In genomic region chr16:89949756-89950155, GRCh38 we compare ENCODE assay signal across 1 cellular context.
A peak's percentile ranks its signal among the peaks of the same experiment; 100 is the strongest.
TF ChIP-seq lines count a peak whose summit lies in the region.

No MANE protein-coding gene starts in this region.

TF ChIP-seq in HepG2, 621 proteins besides CTCF, POLR2A, EP300 and RAD21 (continues in another document):
- TF ChIP-seq ZBTB42 (CRISPR knock-in tag; IDR thresholded peaks at IDR 0.05) = no peak
- no peak for TF ChIP-seq ZMAT3 (CRISPR knock-in tag; conservative IDR thresholded peaks at IDR 0.05)
- TF ChIP-seq HBP1 (CRISPR knock-in tag; IDR thresholded peaks at IDR 0.05; ENCODE audit: low read depth) = peak; percentile 13; the same call in 1 of the 2 replicates
- TF ChIP-seq ZNF678 (CRISPR knock-in tag; IDR thresholded peaks at IDR 0.05) = no peak
- no peak for TF ChIP-seq PITX1 (CRISPR knock-in tag; IDR thresholded peaks at IDR 0.05)
- TF ChIP-seq ZGPAT (CRISPR knock-in tag; IDR thresholded peaks at IDR 0.05) = no peak
- TF ChIP-seq KDM1A (CRISPR knock-in tag; IDR thresholded peaks at IDR 0.05) = no peak
- no peak for TF ChIP-seq HDAC1 (CRISPR knock-in tag; IDR thresholded peaks at IDR 0.05)
- TF ChIP-seq SALL2 (CRISPR knock-in tag; IDR thresholded peaks at IDR 0.05) = no peak
- no peak for TF ChIP-seq ZNF615 (CRISPR knock-in tag; IDR thresholded peaks at IDR 0.05; ENCODE audit: borderline replicate concordance)
- TF ChIP-seq ZNF280B (CRISPR knock-in tag; IDR thresholded peaks at IDR 0.05; ENCODE audit: borderline replicate concordance) = 0 out of 2 replicates have a peak, but pooled peaks have one; percentile 61
- TF ChIP-seq NFKB2 (CRISPR knock-in tag; IDR thresholded peaks at IDR 0.05; ENCODE audit: borderline replicate concordance) = peak; percentile 16; the same call in 1 of the 2 replicates
- TF ChIP-seq ZNF547 (CRISPR knock-in tag; IDR thresholded peaks at IDR 0.05) = 0 out of 2 replicates have a peak, but pooled peaks have one; percentile 7
- TF ChIP-seq UBTF (CRISPR knock-in tag; IDR thresholded peaks at IDR 0.05) = no peak
- TF ChIP-seq ZNF333 (CRISPR knock-in tag; IDR thresholded peaks at IDR 0.05; ENCODE audit: borderline replicate concordance) = no peak
- peak; percentile 16; the same call in 1 of the 2 replicates for TF ChIP-seq ZNF687 (CRISPR knock-in tag; IDR thresholded peaks at IDR 0.05)
- TF ChIP-seq HNF1B (CRISPR knock-in tag; IDR thresholded peaks at IDR 0.05) = 0 out of 2 replicates have a peak, but pooled peaks have one; percentile 14
- TF ChIP-seq ZBTB8A (CRISPR knock-in tag; IDR thresholded peaks at IDR 0.05; ENCODE audit: borderline replicate concordance, low read depth) = no peak
- TF ChIP-seq ARID4A (CRISPR knock-in tag; IDR thresholded peaks at IDR 0.05; ENCODE audit: borderline replicate concordance) = peak; percentile 22; the same call in 1 of the 2 replicates
- no peak for TF ChIP-seq ZFP1 (CRISPR knock-in tag; IDR thresholded peaks at IDR 0.05)
- 0 out of 2 replicates have a peak, but pooled peaks have one; percentile 26 for TF ChIP-seq DZIP1 (CRISPR knock-in tag; IDR thresholded peaks at IDR 0.05)
- TF ChIP-seq ZNF891 (CRISPR knock-in tag; IDR thresholded peaks at IDR 0.05) = 0 out of 2 replicates have a peak, but pooled peaks have one; percentile 31
- TF ChIP-seq RFXAP (CRISPR knock-in tag; IDR thresholded peaks at IDR 0.05; ENCODE audit: borderline replicate concordance) = no peak; the same call in 1 of the 2 replicates
- no peak for TF ChIP-seq TCF12 (IDR thresholded peaks at IDR 0.05)
- TF ChIP-seq TCF12 (CRISPR knock-in tag; IDR thresholded peaks at IDR 0.05) = no peak
- peak; percentile 37; the same call in 1 of the 2 replicates for TF ChIP-seq ZFP91 (CRISPR knock-in tag; IDR thresholded peaks at IDR 0.05; ENCODE audit: borderline replicate concordance)
- no peak for TF ChIP-seq KDM6A (CRISPR knock-in tag; IDR thresholded peaks at IDR 0.05; ENCODE audit: low read depth)
- TF ChIP-seq ESRRA (CRISPR knock-in tag; IDR thresholded peaks at IDR 0.05; ENCODE audit: low read depth) = 0 out of 2 replicates have a peak, but pooled peaks have one; percentile 4
- TF ChIP-seq ZNF441 (CRISPR knock-in tag; IDR thresholded peaks at IDR 0.05; ENCODE audit: borderline replicate concordance) = no peak
- no peak for TF ChIP-seq BCL3 (CRISPR knock-in tag; IDR thresholded peaks at IDR 0.05)
- TF ChIP-seq ZNF430 (CRISPR knock-in tag; IDR thresholded peaks at IDR 0.05) = no peak
- TF ChIP-seq ZSCAN12 (CRISPR knock-in tag; IDR thresholded peaks at IDR 0.05) = no peak
- TF ChIP-seq ZNF577 (CRISPR knock-in tag; IDR thresholded peaks at IDR 0.05; ENCODE audit: borderline replicate concordance, low read depth) = no peak
